ENCODE assay signal across 24 cellular contexts in genomic region chr11:118735203-118735602, GRCh38. TPM values are rescaled to one million over a fixed set of nuclear protein-coding genes. Genes with fewer than 3 reads are reported as not detected.
DNase-seq lines count a peak whose midpoint lies in the region; ATAC-seq, FAIRE-seq and TF ChIP-seq lines count a peak whose summit lies in the region.
"Had no signal": no experiment of that assay in that cellular context is flagged by ENCODE, and none has a peak within 500 bp of the region (broad histone marks: within the 10 kb centered on the region; RNA-seq: fewer than 3 reads in every experiment).

No MANE protein-coding gene starts in this region.

- no peak for TF ChIP-seq EP300 in K562 (IDR thresholded peaks at IDR 0.05; ENCODE audit: low read length)

- H3K4me3 Mint-ChIP-seq in MCF 10A (ENCODE audit: unreplicated experiment) = no peak overlapping the region
- H3K4me3 Mint-ChIP-seq: CD14-positive monocyte; CD4-positive, alpha-beta memory T cell; HFFc6 had no signal

- peak overlapping the region; percentile 25; the same call in 1 of the 2 replicates for H3K4me2 ChIP-seq in K562 (ENCODE audit: insufficient read depth, low read length)
- H3K4me2 ChIP-seq: BLaER1, KMS-11 had no signal

- H3K79me2 ChIP-seq in K562 (ENCODE audit: control insufficient read depth, insufficient read depth, low read length) = no peaks in the 10 kb centered on the region

- ATAC-seq in K562 (peak; percentile 71), HG03280 (IDR thresholded peaks at IDR 0.05; ENCODE audit: unreplicated experiment) (no peak), GM19452 (IDR thresholded peaks at IDR 0.05; ENCODE audit: unreplicated experiment) (no peak), GM21786 (IDR thresholded peaks at IDR 0.05; ENCODE audit: unreplicated experiment) (no peak)
- ATAC-seq: GM12878, HepG2 had no signal

- H3K27ac Mint-ChIP-seq in MCF 10A (ENCODE audit: low read depth, unreplicated experiment) = no peak overlapping the region
- H3K27ac Mint-ChIP-seq: CD14-positive monocyte; CD4-positive, alpha-beta memory T cell; HFFc6 had no signal

- POLR2A ChIA-PET in MCF 10A (lab: Yijun Ruan, JAX) (no interaction called here), K562 (lab: Yijun Ruan, JAX) (interaction anchor here (0.6 kb wide), 1 partner anchor 20 kb away, joined by 4 read pairs; no protein-coding TSS in a partner anchor)

- BruUV-seq in MCF 10A (replicated peaks; lab: Mats Ljungman, UMichigan) = no TSS peak
- no TSS peak for BruUV-seq in K562 (replicated peaks; lab: Mats Ljungman, UMichigan)

- no peak for TF ChIP-seq CTCF in MCF 10A (IDR thresholded peaks at IDR 0.05; ENCODE audit: unreplicated experiment)
- TF ChIP-seq CTCF in breast epithelium (IDR thresholded peaks at IDR 0.05) = no peak
- no peak for TF ChIP-seq CTCF in K562 (IDR thresholded peaks at IDR 0.05 in 2 of 3, conservative IDR thresholded peaks at IDR 0.05 in 1 of 3; ENCODE audit: insufficient read depth in 2 of 3, low read depth in 1 of 3, low read length in 3 of 3)
- TF ChIP-seq CTCF in GM20000 (IDR thresholded peaks at IDR 0.05; ENCODE audit: extremely low read depth, missing control alignments) = no peak

- no peak for TF ChIP-seq POLR2A in breast epithelium (IDR thresholded peaks at IDR 0.05)
- TF ChIP-seq POLR2A in K562 (conservative IDR thresholded peaks at IDR 0.05) = no peak

- H4K20me1 ChIP-seq in K562 (replicated peaks; ENCODE audit: control insufficient read depth, insufficient read depth, low read length) = no peaks in the 10 kb centered on the region
- H4K20me1 ChIP-seq: BLaER1 had no signal

- H3K4me1 ChIP-seq in breast epithelium (no peaks in the 10 kb centered on the region), K562 (replicated peaks in 1 of 2; ENCODE audit: control insufficient read depth in 2 of 2, insufficient read depth in 2 of 2, low read length in 2 of 2) (peaks cover 0 to 12% of the 10 kb centered on the region in 2 experiments; a peak in 3 of 5 replicates)

- H3K27me3 ChIP-seq in breast epithelium (no peaks in the 10 kb centered on the region), K562 (ENCODE audit: control insufficient read depth in 2 of 2, insufficient read depth in 2 of 2, low read length in 2 of 2) (no peaks in the 10 kb centered on the region)
- H3K27me3 ChIP-seq: BLaER1 had no signal

- H3K9me3 ChIP-seq in breast epithelium = no peaks in the 10 kb centered on the region
- no peaks in the 10 kb centered on the region for H3K9me3 ChIP-seq in K562 (replicated peaks; ENCODE audit: control insufficient read depth, insufficient read depth, low read depth, low read length)
- H3K9me3 ChIP-seq: HAP-1 had no signal

- H2AFZ ChIP-seq in K562 (ENCODE audit: low read depth, low read length) = peak overlapping the region; percentile 66; the same call in 1 of the 2 replicates

- CTCF ChIA-PET in MCF 10A (lab: Yijun Ruan, JAX) = interaction anchor here (0.6 kb wide), 2 partner anchors 9 to 222 kb away, joined by 3 read pairs; no protein-coding TSS in a partner anchor
- CTCF ChIA-PET in K562 (lab: Yijun Ruan, JAX; ENCODE audit: low intra/inter-chr PET ratio) = no interaction called here

- H3K9ac ChIP-seq in K562 (ENCODE audit: insufficient read depth in 1 of 2, low read depth in 2 of 2, low read length in 2 of 2) = peak overlapping the region in 1 of 2 experiments; percentile 20; a peak in 1 of 4 replicates
- H3K9ac ChIP-seq: BLaER1, KMS-11 had no signal

- intact Hi-C loops in MCF 10A (cut with micrococcal nuclease) = no loop called here
- intact Hi-C loops in breast epithelium (cut with DNase I; ENCODE audit: low total_unique reads) = no loop called here
- intact Hi-C loops in K562 (cut with micrococcal nuclease) = no loop called here

- H3K27me3 Mint-ChIP-seq in MCF 10A (ENCODE audit: insufficient read depth, unreplicated experiment) = no peaks in the 10 kb centered on the region

- no peaks in the 10 kb centered on the region for H3K9me1 ChIP-seq in K562 (ENCODE audit: control insufficient read depth, insufficient read depth, low read length)

- 50% methylated on average over 2 of the region's 2 CpGs for WGBS in K562 (ENCODE audit: insufficient coverage, low coverage, missing lambda C conversion rate)

- H3K36me3 Mint-ChIP-seq in MCF 10A (ENCODE audit: insufficient read depth, unreplicated experiment) = peaks cover 10% of the 10 kb centered on the region
- H3K36me3 Mint-ChIP-seq: CD14-positive monocyte; CD4-positive, alpha-beta memory T cell had no signal

- no peak for TF ChIP-seq RAD21 in K562 (CRISPR knock-in tag; conservative IDR thresholded peaks at IDR 0.05 in 1 of 2, IDR thresholded peaks at IDR 0.05 in 1 of 2)

- peak; percentile 32 for DNase-seq in MCF 10A (ENCODE audit: unreplicated experiment)
- DNase-seq in breast epithelium (ENCODE audit: low spot score in 2 of 2) = no peak
- no peak for DNase-seq in K562 (ENCODE audit: extremely low read depth in 1 of 4, low spot score in 3 of 4)
- DNase-seq in epithelial cell of prostate (ENCODE audit: low read depth, low spot score) = peak; percentile 8
- no peak for DNase-seq in GM20000 (ENCODE audit: low spot score)
- DNase-seq: 8988T; CD4-positive, alpha-beta memory T cell; DMS153; DND-41; EL; HFFc6 had no signal

- no peak for FAIRE-seq in K562 (lab: Jason Lieb, UNC)
- FAIRE-seq: GM12878, HepG2 had no signal

- in situ Hi-C loops in K562 (cut with MboI) = no loop called here

- H3K27ac ChIP-seq in breast epithelium = no peak overlapping the region
- H3K27ac ChIP-seq in K562 (ENCODE audit: extremely low read depth, low read depth, low read length) = no peak overlapping the region
- H3K27ac ChIP-seq in epithelial cell of prostate = no peak overlapping the region
- H3K27ac ChIP-seq: BLaER1, KMS-11 had no signal

- H3K36me3 ChIP-seq in breast epithelium (no peaks in the 10 kb centered on the region), K562 (ENCODE audit: control insufficient read depth, insufficient read depth, low read length) (no peaks in the 10 kb centered on the region)
- H3K36me3 ChIP-seq: BLaER1, HAP-1 had no signal

- peaks cover 5% of the 10 kb centered on the region for H3K4me1 Mint-ChIP-seq in MCF 10A (ENCODE audit: insufficient read depth, unreplicated experiment)

- H3K9me3 Mint-ChIP-seq in MCF 10A (ENCODE audit: unreplicated experiment) = peaks cover 5% of the 10 kb centered on the region

- H3K4me3 ChIP-seq in breast epithelium (no peak overlapping the region), K562 (no peak overlapping the region)
- H3K4me3 ChIP-seq: BLaER1, GM12878, HAP-1 had no signal

TF ChIP-seq in K562, 482 proteins besides CTCF, POLR2A, EP300 and RAD21 (continues in another document):
- TF ChIP-seq MAFG (tag; conservative IDR thresholded peaks at IDR 0.05) (0 out of 2 replicates have a peak, but pooled peaks have one; percentile 21), ZNF655 (CRISPR knock-in tag; IDR thresholded peaks at IDR 0.05) (no peak), ZNF143 (CRISPR knock-in tag; IDR thresholded peaks at IDR 0.05) (no peak)

RNA-seq across cellular contexts. Expression of gene TREH, which starts 55.8 kb away (rescaled TPM):
- total RNA-seq in MCF 10A (2022) = not detected in 2 replicates
- total RNA-seq in breast epithelium = not detected
- total RNA-seq in K562 (2011; cell fraction: chromatin; rRNA removed; ENCODE audit: low replicate concordance) = not detected in 2 replicates
- not detected in 2 replicates for total RNA-seq in K562 (2011; cell fraction: nucleolus; rRNA removed)
- not detected in 2 replicates for total RNA-seq in K562 (2011; cell fraction: nucleoplasm; rRNA removed)
- not detected in 2 replicates for total RNA-seq in K562 (2014; rRNA removed)
- total RNA-seq in K562 (2014; rRNA removed; fragmentation: Illumina TruSeq; extraction: Trizol) = not detected in 2 replicates
- not detected in 2 replicates for total RNA-seq in K562 (2015; rRNA removed; fragmentation: Illumina TruSeq; extraction: Trizol)
- not detected in 2 replicates for total RNA-seq in K562 (2021)
- polyA plus RNA-seq in K562 (2011; rRNA removed) = not detected in 2 replicates
- not detected in 2 replicates for polyA plus RNA-seq in K562 (2011; cell fraction: cytosol; rRNA removed)
- not detected in 2 replicates for polyA plus RNA-seq in K562 (2011; cell fraction: nucleus; rRNA removed)
- 0.11 TPM in 1 of 2 replicates, not detected in the other for polyA plus RNA-seq in K562 (2012)
- not detected in 2 replicates for polyA plus RNA-seq in K562 (2014; fragmentation: Illumina TruSeq; extraction: Trizol)
- under 1 TPM; 0.11 to 0.20 TPM for polyA plus RNA-seq in K562 (2014; fragmentation: Nextera tagmentation; extraction: Ambion mirVana)
- 0.09 TPM in 1 of 2 replicates, not detected in the other for polyA plus RNA-seq in K562 (2014; rRNA removed)
- not detected in 2 replicates for polyA minus RNA-seq in K562 (2011; rRNA and poly(A)+ RNA removed)
- polyA minus RNA-seq in K562 (2011; cell fraction: cytosol; rRNA and poly(A)+ RNA removed) = not detected in 2 replicates
- polyA minus RNA-seq in K562 (2011; cell fraction: nucleus; rRNA and poly(A)+ RNA removed) = not detected in 2 replicates
- total RNA-seq: A673; CD4-positive, alpha-beta memory T cell; G401; GM12878; H4 had no signal
- polyA plus RNA-seq: AG04450; CD14-positive monocyte; CD4-positive, alpha-beta memory T cell; GM12878 had no signal

RNA-seq across cellular contexts. Expression of gene DDX6, which starts 55.8 kb away (rescaled TPM):
- total RNA-seq in MCF 10A (2022) = 111 and 143 TPM in 2 replicates
- 100 to 1,000 TPM in 2 of 3 donors, 10 to 100 TPM in 1; 82.6 to 136 (median 125) TPM for total RNA-seq in breast epithelium
- 109 and 203 TPM in 2 replicates for total RNA-seq in K562 (2011; cell fraction: chromatin; rRNA removed; ENCODE audit: low replicate concordance)
- 59.6 and 63.2 TPM in 2 replicates for total RNA-seq in K562 (2011; cell fraction: nucleolus; rRNA removed)
- 92.8 and 138 TPM in 2 replicates for total RNA-seq in K562 (2011; cell fraction: nucleoplasm; rRNA removed)
- total RNA-seq in K562 (2014; rRNA removed) = 37.5 and 37.7 TPM in 2 replicates
- 76.6 and 85.4 TPM in 2 replicates for total RNA-seq in K562 (2014; rRNA removed; fragmentation: Illumina TruSeq; extraction: Trizol)
- total RNA-seq in K562 (2015; rRNA removed; fragmentation: Illumina TruSeq; extraction: Trizol) = 56.8 and 62.6 TPM in 2 replicates
- 87.9 and 102 TPM in 2 replicates for total RNA-seq in K562 (2021)
- polyA plus RNA-seq in K562 (2011; rRNA removed) = 55.3 and 65.6 TPM in 2 replicates
- 12.6 and 25.4 TPM in 2 replicates for polyA plus RNA-seq in K562 (2011; cell fraction: cytosol; rRNA removed)
- polyA plus RNA-seq in K562 (2011; cell fraction: nucleus; rRNA removed) = 16.3 and 23.1 TPM in 2 replicates
- 25.0 and 35.6 TPM in 2 replicates for polyA plus RNA-seq in K562 (2012)
- polyA plus RNA-seq in K562 (2014; fragmentation: Illumina TruSeq; extraction: Trizol) = 54.3 and 58.2 TPM in 2 replicates
- 10 to 100 TPM in 1 of 2 experiments, 1 to 10 TPM in 1; 10.0 to 15.5 TPM for polyA plus RNA-seq in K562 (2014; fragmentation: Nextera tagmentation; extraction: Ambion mirVana)
- polyA plus RNA-seq in K562 (2014; rRNA removed) = 24.6 and 27.4 TPM in 2 replicates
- 261 and 264 TPM in 2 replicates for polyA minus RNA-seq in K562 (2011; rRNA and poly(A)+ RNA removed)
- 49.8 and 75.0 TPM in 2 replicates for polyA minus RNA-seq in K562 (2011; cell fraction: cytosol; rRNA and poly(A)+ RNA removed)
- polyA minus RNA-seq in K562 (2011; cell fraction: nucleus; rRNA and poly(A)+ RNA removed) = 30.6 and 61.4 TPM in 2 replicates

Comparison
In these comparisons a context has a peak if more than half of its experiments do, and no peak if none do; other contexts are left out.
1. DNase-seq: peak in MCF 10A (single experiment) and epithelial cell of prostate (single experiment); none in breast epithelium (0 of 2), K562 (0 of 4) and GM20000 (single experiment).